Comparison of ENCODE assay signal across 1 cellular context in the genomic region with DNA sequence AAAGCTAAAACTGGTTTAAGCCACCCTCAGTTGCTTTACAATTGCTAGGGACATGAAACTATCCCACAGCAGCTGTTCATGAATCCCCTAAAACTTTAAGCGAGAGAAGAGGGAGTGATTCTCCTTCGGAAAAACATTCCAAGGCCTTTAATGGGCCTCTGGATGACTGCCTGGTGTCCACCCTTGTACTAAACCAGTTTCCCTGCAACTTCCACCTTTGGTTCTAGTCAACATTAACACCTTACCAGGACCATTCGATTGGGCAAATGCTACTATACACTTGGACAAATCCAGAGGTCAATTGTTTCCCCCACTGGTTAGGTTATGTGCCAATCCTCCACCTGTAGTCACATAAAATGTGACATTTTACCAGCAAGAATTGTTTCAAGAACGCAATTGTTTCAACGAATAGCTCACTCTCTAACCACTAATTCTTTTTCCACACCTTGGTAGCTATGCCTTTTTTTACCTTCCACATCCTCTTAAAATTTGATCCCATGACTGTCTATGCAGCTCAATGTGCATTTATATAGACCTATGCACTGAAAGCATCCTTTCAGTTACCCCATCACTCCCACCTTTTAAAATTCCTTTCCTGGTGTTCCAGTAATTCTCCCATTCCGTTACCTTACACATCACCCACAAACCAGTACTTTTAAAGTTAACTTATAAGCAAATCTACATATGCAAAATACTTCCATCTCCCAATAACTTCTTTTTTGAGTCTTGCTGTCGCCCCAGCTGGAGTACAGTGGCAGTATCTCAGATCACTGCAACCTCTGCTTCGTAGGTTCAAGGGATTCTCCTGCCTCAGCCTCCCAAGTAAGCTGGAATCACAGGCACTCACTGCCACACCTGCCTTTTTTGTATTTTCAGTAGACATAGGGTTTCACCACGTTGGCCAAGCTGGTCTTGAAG.
A peak's percentile ranks its signal among the peaks of the same experiment; 100 is the strongest.
TF ChIP-seq lines count a peak whose summit lies in the region.

No MANE protein-coding gene starts in this region.

TF ChIP-seq in WTC11, 78 proteins besides CTCF, POLR2A, EP300 and RAD21 (continued from another document):
- TF ChIP-seq, protein P1, sequence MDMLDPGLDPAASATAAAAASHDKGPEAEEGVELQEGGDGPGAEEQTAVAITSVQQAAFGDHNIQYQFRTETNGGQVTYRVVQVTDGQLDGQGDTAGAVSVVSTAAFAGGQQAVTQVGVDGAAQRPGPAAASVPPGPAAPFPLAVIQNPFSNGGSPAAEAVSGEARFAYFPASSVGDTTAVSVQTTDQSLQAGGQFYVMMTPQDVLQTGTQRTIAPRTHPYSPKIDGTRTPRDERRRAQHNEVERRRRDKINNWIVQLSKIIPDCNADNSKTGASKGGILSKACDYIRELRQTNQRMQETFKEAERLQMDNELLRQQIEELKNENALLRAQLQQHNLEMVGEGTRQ (CRISPR knock-in tag; IDR thresholded peaks at IDR 0.05): no peak
- TF ChIP-seq ZNF416 (CRISPR knock-in tag; IDR thresholded peaks at IDR 0.05) (peak; percentile 6), TEAD1 (CRISPR knock-in tag; IDR thresholded peaks at IDR 0.05) (0 out of 2 replicates have a peak, but pooled peaks have one; percentile 30), RORB (CRISPR knock-in tag; IDR thresholded peaks at IDR 0.05) (peak; percentile 81)
- TF ChIP-seq, protein P2, sequence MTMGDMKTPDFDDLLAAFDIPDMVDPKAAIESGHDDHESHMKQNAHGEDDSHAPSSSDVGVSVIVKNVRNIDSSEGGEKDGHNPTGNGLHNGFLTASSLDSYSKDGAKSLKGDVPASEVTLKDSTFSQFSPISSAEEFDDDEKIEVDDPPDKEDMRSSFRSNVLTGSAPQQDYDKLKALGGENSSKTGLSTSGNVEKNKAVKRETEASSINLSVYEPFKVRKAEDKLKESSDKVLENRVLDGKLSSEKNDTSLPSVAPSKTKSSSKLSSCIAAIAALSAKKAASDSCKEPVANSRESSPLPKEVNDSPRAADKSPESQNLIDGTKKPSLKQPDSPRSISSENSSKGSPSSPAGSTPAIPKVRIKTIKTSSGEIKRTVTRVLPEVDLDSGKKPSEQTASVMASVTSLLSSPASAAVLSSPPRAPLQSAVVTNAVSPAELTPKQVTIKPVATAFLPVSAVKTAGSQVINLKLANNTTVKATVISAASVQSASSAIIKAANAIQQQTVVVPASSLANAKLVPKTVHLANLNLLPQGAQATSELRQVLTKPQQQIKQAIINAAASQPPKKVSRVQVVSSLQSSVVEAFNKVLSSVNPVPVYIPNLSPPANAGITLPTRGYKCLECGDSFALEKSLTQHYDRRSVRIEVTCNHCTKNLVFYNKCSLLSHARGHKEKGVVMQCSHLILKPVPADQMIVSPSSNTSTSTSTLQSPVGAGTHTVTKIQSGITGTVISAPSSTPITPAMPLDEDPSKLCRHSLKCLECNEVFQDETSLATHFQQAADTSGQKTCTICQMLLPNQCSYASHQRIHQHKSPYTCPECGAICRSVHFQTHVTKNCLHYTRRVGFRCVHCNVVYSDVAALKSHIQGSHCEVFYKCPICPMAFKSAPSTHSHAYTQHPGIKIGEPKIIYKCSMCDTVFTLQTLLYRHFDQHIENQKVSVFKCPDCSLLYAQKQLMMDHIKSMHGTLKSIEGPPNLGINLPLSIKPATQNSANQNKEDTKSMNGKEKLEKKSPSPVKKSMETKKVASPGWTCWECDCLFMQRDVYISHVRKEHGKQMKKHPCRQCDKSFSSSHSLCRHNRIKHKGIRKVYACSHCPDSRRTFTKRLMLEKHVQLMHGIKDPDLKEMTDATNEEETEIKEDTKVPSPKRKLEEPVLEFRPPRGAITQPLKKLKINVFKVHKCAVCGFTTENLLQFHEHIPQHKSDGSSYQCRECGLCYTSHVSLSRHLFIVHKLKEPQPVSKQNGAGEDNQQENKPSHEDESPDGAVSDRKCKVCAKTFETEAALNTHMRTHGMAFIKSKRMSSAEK (CRISPR knock-in tag; IDR thresholded peaks at IDR 0.05; ENCODE audit: borderline replicate concordance): peak; percentile 95
- TF ChIP-seq, protein P3, sequence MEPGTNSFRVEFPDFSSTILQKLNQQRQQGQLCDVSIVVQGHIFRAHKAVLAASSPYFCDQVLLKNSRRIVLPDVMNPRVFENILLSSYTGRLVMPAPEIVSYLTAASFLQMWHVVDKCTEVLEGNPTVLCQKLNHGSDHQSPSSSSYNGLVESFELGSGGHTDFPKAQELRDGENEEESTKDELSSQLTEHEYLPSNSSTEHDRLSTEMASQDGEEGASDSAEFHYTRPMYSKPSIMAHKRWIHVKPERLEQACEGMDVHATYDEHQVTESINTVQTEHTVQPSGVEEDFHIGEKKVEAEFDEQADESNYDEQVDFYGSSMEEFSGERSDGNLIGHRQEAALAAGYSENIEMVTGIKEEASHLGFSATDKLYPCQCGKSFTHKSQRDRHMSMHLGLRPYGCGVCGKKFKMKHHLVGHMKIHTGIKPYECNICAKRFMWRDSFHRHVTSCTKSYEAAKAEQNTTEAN (CRISPR knock-in tag; IDR thresholded peaks at IDR 0.05): no peak
- TF ChIP-seq, protein P4, sequence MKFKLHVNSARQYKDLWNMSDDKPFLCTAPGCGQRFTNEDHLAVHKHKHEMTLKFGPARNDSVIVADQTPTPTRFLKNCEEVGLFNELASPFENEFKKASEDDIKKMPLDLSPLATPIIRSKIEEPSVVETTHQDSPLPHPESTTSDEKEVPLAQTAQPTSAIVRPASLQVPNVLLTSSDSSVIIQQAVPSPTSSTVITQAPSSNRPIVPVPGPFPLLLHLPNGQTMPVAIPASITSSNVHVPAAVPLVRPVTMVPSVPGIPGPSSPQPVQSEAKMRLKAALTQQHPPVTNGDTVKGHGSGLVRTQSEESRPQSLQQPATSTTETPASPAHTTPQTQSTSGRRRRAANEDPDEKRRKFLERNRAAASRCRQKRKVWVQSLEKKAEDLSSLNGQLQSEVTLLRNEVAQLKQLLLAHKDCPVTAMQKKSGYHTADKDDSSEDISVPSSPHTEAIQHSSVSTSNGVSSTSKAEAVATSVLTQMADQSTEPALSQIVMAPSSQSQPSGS (CRISPR knock-in tag; IDR thresholded peaks at IDR 0.05; ENCODE audit: borderline replicate concordance, low read depth): no peak
- TF ChIP-seq, protein P5, sequence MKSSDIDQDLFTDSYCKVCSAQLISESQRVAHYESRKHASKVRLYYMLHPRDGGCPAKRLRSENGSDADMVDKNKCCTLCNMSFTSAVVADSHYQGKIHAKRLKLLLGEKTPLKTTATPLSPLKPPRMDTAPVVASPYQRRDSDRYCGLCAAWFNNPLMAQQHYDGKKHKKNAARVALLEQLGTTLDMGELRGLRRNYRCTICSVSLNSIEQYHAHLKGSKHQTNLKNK (CRISPR knock-in tag; IDR thresholded peaks at IDR 0.05): peak; percentile 69
- TF ChIP-seq, protein P6, sequence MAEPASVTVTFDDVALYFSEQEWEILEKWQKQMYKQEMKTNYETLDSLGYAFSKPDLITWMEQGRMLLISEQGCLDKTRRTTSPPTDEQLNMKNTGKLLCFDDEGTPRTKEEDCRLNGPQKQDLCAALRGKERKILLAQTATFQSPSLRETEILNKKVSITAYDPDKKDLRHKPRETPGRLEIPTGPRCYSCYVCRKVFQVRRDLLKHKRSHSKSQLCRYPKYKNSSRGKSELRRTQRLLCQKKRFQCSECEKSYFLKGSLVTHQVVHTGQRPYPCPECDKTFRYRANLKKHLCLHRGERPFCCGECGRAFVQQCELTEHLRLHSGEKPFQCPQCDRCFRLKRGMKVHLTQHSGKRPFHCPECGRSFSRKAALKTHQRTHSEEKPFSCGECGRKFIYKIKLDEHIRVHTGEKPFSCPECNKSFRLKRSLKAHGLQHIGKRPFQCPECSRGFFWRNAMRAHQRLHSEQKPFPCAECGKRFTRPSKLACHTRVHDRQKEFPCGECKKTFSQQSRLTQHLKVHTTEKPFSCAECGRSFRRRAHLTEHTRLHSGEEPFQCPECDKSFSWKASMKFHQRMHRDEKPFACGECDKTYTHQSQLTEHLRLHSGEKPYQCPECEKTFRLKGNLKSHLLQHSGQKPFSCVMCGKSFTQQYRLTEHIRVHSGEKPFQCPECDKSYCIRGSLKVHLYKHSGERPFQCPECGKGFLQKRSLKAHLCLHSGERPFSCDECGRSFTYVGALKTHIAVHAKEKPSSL (CRISPR knock-in tag; conservative IDR thresholded peaks at IDR 0.05): peak; percentile 86
